ENCODE assay signal across 1 cellular context in genomic region chr7:100476903-100477870, GRCh38.
TF ChIP-seq lines count a peak whose summit lies in the region.

No MANE protein-coding gene starts in this region.

TF ChIP-seq in HEK293, 187 proteins besides CTCF, POLR2A, EP300 and RAD21 (continued from another document and continues in another):
- TF ChIP-seq ZNF549 (tag by site-specific recombination; IDR thresholded peaks at IDR 0.05) (no peak), ZNF324 (tag by site-specific recombination; IDR thresholded peaks at IDR 0.05) (no peak), ZNF548 (tag by site-specific recombination; IDR thresholded peaks at IDR 0.05) (no peak), TSHZ1 (tag by site-specific recombination; IDR thresholded peaks at IDR 0.05; ENCODE audit: borderline replicate concordance) (no peak), ZXDB (tag by site-specific recombination; IDR thresholded peaks at IDR 0.05) (no peak), ZNF654 (tag by site-specific recombination; IDR thresholded peaks at IDR 0.05; ENCODE audit: low read depth) (no peak), ZNF510 (tag by site-specific recombination; IDR thresholded peaks at IDR 0.05; ENCODE audit: insufficient replicate concordance) (no peak), SP2 (tag by site-specific recombination; IDR thresholded peaks at IDR 0.05) (no peak), ZNF155 (tag by site-specific recombination; IDR thresholded peaks at IDR 0.05) (no peak), TRIM28 (IDR thresholded peaks at IDR 0.05; ENCODE audit: borderline replicate concordance, low read length) (no peak), ZNF214 (tag by site-specific recombination; IDR thresholded peaks at IDR 0.05; ENCODE audit: borderline replicate concordance) (no peak), KLF8 (tag by site-specific recombination; IDR thresholded peaks at IDR 0.05) (peak; percentile 22; the same call in 1 of the 2 replicates), ZNF555 (tag by site-specific recombination; conservative IDR thresholded peaks at IDR 0.05) (no peak), GLIS2 (tag by site-specific recombination; IDR thresholded peaks at IDR 0.05) (peak; percentile 84), ZNF514 (tag by site-specific recombination; IDR thresholded peaks at IDR 0.05) (no peak), ZNF561 (tag by site-specific recombination; IDR thresholded peaks at IDR 0.05; ENCODE audit: borderline replicate concordance) (no peak), RBAK (tag by site-specific recombination; IDR thresholded peaks at IDR 0.05) (no peak), YY1 (tag by site-specific recombination; IDR thresholded peaks at IDR 0.05) (no peak), EGR2 (tag by site-specific recombination; IDR thresholded peaks at IDR 0.05; ENCODE audit: low read depth) (no peak), ZNF366 (tag by site-specific recombination; conservative IDR thresholded peaks at IDR 0.05) (peak; percentile 65; the same call in 1 of the 2 replicates), ZNF776 (tag by site-specific recombination; IDR thresholded peaks at IDR 0.05; ENCODE audit: borderline replicate concordance) (no peak), MYNN (tag by site-specific recombination; IDR thresholded peaks at IDR 0.05; ENCODE audit: borderline replicate concordance) (no peak), KLF9 (tag by site-specific recombination; IDR thresholded peaks at IDR 0.05; ENCODE audit: low read depth) (peak; percentile 83), ZNF121 (tag by site-specific recombination; IDR thresholded peaks at IDR 0.05) (no peak), ZNF404 (tag by site-specific recombination; IDR thresholded peaks at IDR 0.05) (no peak), SETDB1 (IDR thresholded peaks at IDR 0.05; ENCODE audit: insufficient read length, low read length) (no peak), ZBTB7A (tag by site-specific recombination; IDR thresholded peaks at IDR 0.05; ENCODE audit: low read depth) (no peak), ZBTB8A (tag by site-specific recombination; IDR thresholded peaks at IDR 0.05) (no peak), GLIS1 (tag by site-specific recombination; IDR thresholded peaks at IDR 0.05) (peak; percentile 89), HOXC10 (CRISPR knock-in tag; IDR thresholded peaks at IDR 0.05) (no peak), ZEB2 (tag by site-specific recombination; IDR thresholded peaks at IDR 0.05) (peak; percentile 35; the same call in 1 of the 2 replicates), OSR2 (tag by site-specific recombination; IDR thresholded peaks at IDR 0.05) (no peak), ZNF202 (tag by site-specific recombination; IDR thresholded peaks at IDR 0.05; ENCODE audit: borderline replicate concordance) (no peak), ZNF175 (tag by site-specific recombination; IDR thresholded peaks at IDR 0.05) (no peak), KLF1 (tag by site-specific recombination; IDR thresholded peaks at IDR 0.05) (peak; percentile 59), ZNF391 (tag by site-specific recombination; IDR thresholded peaks at IDR 0.05; ENCODE audit: borderline replicate concordance, low read depth) (no peak), ZNF416 (tag by site-specific recombination; IDR thresholded peaks at IDR 0.05) (no peak), BCL6B (tag by site-specific recombination; IDR thresholded peaks at IDR 0.05) (no peak), ZNF23 (tag by site-specific recombination; IDR thresholded peaks at IDR 0.05; ENCODE audit: borderline replicate concordance) (no peak), ZSCAN16 (tag by site-specific recombination; IDR thresholded peaks at IDR 0.05) (no peak), ZNF140 (tag by site-specific recombination; IDR thresholded peaks at IDR 0.05) (no peak), ZNF692 (tag by site-specific recombination; IDR thresholded peaks at IDR 0.05) (0 out of 2 replicates have a peak, but pooled peaks have one; percentile 19), KLF7 (tag by site-specific recombination; IDR thresholded peaks at IDR 0.05; ENCODE audit: borderline replicate concordance) (0 out of 2 replicates have a peak, but pooled peaks have one; percentile 50)
- TF ChIP-seq, protein P1, sequence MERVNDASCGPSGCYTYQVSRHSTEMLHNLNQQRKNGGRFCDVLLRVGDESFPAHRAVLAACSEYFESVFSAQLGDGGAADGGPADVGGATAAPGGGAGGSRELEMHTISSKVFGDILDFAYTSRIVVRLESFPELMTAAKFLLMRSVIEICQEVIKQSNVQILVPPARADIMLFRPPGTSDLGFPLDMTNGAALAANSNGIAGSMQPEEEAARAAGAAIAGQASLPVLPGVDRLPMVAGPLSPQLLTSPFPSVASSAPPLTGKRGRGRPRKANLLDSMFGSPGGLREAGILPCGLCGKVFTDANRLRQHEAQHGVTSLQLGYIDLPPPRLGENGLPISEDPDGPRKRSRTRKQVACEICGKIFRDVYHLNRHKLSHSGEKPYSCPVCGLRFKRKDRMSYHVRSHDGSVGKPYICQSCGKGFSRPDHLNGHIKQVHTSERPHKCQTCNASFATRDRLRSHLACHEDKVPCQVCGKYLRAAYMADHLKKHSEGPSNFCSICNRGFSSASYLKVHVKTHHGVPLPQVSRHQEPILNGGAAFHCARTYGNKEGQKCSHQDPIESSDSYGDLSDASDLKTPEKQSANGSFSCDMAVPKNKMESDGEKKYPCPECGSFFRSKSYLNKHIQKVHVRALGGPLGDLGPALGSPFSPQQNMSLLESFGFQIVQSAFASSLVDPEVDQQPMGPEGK (tag by site-specific recombination; IDR thresholded peaks at IDR 0.05), result peak; percentile 80
- TF ChIP-seq, protein P2, sequence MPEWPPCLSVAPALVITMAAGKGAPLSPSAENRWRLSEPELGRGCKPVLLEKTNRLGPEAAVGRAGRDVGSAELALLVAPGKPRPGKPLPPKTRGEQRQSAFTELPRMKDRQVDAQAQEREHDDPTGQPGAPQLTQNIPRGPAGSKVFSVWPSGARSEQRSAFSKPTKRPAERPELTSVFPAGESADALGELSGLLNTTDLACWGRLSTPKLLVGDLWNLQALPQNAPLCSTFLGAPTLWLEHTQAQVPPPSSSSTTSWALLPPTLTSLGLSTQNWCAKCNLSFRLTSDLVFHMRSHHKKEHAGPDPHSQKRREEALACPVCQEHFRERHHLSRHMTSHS (tag by site-specific recombination; IDR thresholded peaks at IDR 0.05), result no peak
- TF ChIP-seq, protein P3, sequence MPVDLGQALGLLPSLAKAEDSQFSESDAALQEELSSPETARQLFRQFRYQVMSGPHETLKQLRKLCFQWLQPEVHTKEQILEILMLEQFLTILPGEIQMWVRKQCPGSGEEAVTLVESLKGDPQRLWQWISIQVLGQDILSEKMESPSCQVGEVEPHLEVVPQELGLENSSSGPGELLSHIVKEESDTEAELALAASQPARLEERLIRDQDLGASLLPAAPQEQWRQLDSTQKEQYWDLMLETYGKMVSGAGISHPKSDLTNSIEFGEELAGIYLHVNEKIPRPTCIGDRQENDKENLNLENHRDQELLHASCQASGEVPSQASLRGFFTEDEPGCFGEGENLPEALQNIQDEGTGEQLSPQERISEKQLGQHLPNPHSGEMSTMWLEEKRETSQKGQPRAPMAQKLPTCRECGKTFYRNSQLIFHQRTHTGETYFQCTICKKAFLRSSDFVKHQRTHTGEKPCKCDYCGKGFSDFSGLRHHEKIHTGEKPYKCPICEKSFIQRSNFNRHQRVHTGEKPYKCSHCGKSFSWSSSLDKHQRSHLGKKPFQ (tag by site-specific recombination; IDR thresholded peaks at IDR 0.05), result no peak
- TF ChIP-seq, protein P4, sequence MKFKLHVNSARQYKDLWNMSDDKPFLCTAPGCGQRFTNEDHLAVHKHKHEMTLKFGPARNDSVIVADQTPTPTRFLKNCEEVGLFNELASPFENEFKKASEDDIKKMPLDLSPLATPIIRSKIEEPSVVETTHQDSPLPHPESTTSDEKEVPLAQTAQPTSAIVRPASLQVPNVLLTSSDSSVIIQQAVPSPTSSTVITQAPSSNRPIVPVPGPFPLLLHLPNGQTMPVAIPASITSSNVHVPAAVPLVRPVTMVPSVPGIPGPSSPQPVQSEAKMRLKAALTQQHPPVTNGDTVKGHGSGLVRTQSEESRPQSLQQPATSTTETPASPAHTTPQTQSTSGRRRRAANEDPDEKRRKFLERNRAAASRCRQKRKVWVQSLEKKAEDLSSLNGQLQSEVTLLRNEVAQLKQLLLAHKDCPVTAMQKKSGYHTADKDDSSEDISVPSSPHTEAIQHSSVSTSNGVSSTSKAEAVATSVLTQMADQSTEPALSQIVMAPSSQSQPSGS (tag by site-specific recombination; IDR thresholded peaks at IDR 0.05; ENCODE audit: low read depth), result no peak
- TF ChIP-seq, protein P5, sequence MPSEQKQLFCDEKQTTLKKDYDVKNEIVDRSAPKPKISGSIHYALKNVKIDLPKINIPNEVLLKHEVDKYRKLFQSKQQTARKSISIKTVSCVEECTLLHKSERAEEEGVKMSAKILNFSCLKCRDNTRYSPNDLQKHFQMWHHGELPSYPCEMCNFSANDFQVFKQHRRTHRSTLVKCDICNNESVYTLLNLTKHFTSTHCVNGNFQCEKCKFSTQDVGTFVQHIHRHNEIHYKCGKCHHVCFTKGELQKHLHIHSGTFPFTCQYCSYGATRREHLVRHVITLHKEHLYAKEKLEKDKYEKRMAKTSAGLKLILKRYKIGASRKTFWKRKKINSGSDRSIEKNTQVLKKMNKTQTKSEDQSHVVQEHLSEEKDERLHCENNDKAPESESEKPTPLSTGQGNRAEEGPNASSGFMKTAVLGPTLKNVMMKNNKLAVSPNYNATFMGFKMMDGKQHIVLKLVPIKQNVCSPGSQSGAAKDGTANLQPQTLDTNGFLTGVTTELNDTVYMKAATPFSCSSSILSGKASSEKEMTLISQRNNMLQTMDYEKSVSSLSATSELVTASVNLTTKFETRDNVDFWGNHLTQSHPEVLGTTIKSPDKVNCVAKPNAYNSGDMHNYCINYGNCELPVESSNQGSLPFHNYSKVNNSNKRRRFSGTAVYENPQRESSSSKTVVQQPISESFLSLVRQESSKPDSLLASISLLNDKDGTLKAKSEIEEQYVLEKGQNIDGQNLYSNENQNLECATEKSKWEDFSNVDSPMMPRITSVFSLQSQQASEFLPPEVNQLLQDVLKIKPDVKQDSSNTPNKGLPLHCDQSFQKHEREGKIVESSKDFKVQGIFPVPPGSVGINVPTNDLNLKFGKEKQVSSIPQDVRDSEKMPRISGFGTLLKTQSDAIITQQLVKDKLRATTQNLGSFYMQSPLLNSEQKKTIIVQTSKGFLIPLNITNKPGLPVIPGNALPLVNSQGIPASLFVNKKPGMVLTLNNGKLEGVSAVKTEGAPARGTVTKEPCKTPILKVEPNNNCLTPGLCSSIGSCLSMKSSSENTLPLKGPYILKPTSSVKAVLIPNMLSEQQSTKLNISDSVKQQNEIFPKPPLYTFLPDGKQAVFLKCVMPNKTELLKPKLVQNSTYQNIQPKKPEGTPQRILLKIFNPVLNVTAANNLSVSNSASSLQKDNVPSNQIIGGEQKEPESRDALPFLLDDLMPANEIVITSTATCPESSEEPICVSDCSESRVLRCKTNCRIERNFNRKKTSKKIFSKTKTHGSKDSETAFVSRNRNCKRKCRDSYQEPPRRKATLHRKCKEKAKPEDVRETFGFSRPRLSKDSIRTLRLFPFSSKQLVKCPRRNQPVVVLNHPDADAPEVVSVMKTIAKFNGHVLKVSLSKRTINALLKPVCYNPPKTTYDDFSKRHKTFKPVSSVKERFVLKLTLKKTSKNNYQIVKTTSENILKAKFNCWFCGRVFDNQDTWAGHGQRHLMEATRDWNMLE (tag by site-specific recombination; conservative IDR thresholded peaks at IDR 0.05; ENCODE audit: low read depth), result no peak
